28 cellular contexts compared by ENCODE assay signal in the genomic region with DNA sequence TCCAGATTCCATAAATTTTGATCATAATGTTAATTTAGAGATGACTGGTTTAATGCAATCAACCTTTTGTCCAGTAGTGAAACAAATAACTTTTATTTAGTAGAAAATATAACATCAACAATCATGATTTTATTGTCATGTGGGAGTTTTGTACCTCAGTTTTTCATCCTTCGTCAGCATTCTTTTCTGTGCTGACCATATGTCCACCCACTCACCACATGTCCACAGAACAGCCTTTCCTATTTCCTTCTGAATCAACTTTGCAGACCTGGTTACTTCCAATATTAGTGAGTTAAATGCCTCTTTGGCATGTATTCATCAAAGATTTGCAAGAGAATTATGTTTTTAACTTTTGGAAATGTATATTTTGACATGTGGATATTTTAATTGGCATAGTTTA. TPM values are rescaled to one million over a fixed set of nuclear protein-coding genes. Genes with fewer than 3 reads are reported as not detected.
"Had no signal": no experiment of that assay in that cellular context is flagged by ENCODE, and none has a peak within 500 bp of the region (broad histone marks: within the 10 kb centered on the region; RNA-seq: fewer than 3 reads in every experiment).

No MANE protein-coding gene starts in this region.

- H3K36me3 ChIP-seq: esophagus muscularis mucosa, gastrocnemius medialis, heart left ventricle had no signal

- H3K27ac ChIP-seq: body of pancreas, coronary artery, esophagus muscularis mucosa, foreskin keratinocyte, gastrocnemius medialis, heart left ventricle had no signal

- H3K27me3 ChIP-seq: body of pancreas, dorsolateral prefrontal cortex, esophagus muscularis mucosa, foreskin keratinocyte, gastrocnemius medialis, heart left ventricle had no signal

- H3K4me3 ChIP-seq: body of pancreas, coronary artery, dorsolateral prefrontal cortex, esophagus muscularis mucosa, gastrocnemius medialis, heart left ventricle had no signal

- H3K4me1 ChIP-seq: body of pancreas, esophagus muscularis mucosa, foreskin keratinocyte, gastrocnemius medialis, heart left ventricle had no signal

- H3K9me3 ChIP-seq: esophagus muscularis mucosa, gastrocnemius medialis had no signal

- DNase-seq: activated CD4-positive, alpha-beta memory T cell treated with anti-CD3 and anti-CD28 coated beads, Interleukin-2, amount 10 ng/mL, durations not matched to agents 7 days and 5 days; activated CD4-positive, alpha-beta T cell treated with anti-CD3 and anti-CD28 coated beads for 1 hour; activated CD4-positive, alpha-beta T cell treated with anti-CD3 and anti-CD28 coated beads for 4 hours; activated CD4-positive, alpha-beta T cell treated with anti-CD3 and anti-CD28 coated beads, Interleukin-2, amount 10 ng/mL, durations not matched to agents 7 days and 5 days; activated CD4-positive, alpha-beta T cell treated with anti-CD3 and anti-CD28 coated beads, Interleukin-2, amount 50 U/mL, for 4 hours; activated CD4-positive, CD25-positive, alpha-beta regulatory T cell; activated CD8-positive, alpha-beta memory T cell treated with anti-CD3 and anti-CD28 coated beads, Interleukin-2, amount 50 U/mL, for 48 hours; activated gamma-delta T cell; activated naive CD4-positive, alpha-beta T cell treated with anti-CD3 and anti-CD28 coated beads, Interleukin-2, amount 50 U/mL, for 16 hours; activated naive CD4-positive, alpha-beta T cell treated with Interleukin-2 at 50 U/mL for 16 hours; activated T-cell treated with anti-CD3 and anti-CD28 coated beads for 4 hours; activated T-cell treated with anti-CD3 and anti-CD28 coated beads, Interleukin-2, amount 50 U/mL, for 24 hours; activated T-cell treated with anti-CD3 and anti-CD28 coated beads, Interleukin-2, amount 50 U/mL, for 72 hours; amniotic stem cell; body of pancreas; caudate nucleus; dorsolateral prefrontal cortex; effector memory CD4-positive, alpha-beta T cell; endodermal cell; erythroblast; foreskin keratinocyte; gastrocnemius medialis; glutamatergic neuron; heart left ventricle; T-helper 2 cell had no signal

RNA-seq across cellular contexts. Expression of a gene that starts 36.8 kb away (rescaled TPM):
- total RNA-seq: activated CD4-positive, alpha-beta memory T cell treated with anti-CD3 and anti-CD28 coated beads, Interleukin-2, amount 10 ng/mL, durations not matched to agents 7 days and 5 days; activated CD4-positive, alpha-beta T cell treated with anti-CD3 and anti-CD28 coated beads, Interleukin-2, amount 10 ng/mL, durations not matched to agents 7 days and 5 days; activated T-cell treated with anti-CD3 and anti-CD28 coated beads, Interleukin-2, amount 50 U/mL, for 72 hours; T-helper 1 cell treated with Interleukin-12 subunit alpha and Interleukin-12 subunit beta and Interleukin-4 antibody, amounts not matched to agents 30 ng/mL and 1 ng/mL, for 36 hours had no signal
